In genomic region chr4:42280327-42281095, GRCh38 we compare ENCODE assay signal across 8 cellular contexts.
A peak's percentile ranks its signal among the peaks of the same experiment; 100 is the strongest.
DNase-seq lines count a peak whose midpoint lies in the region; ATAC-seq and TF ChIP-seq lines count a peak whose summit lies in the region.

No MANE protein-coding gene starts in this region.

- no peaks in the 10 kb centered on the region for H4K20me1 ChIP-seq in neural progenitor cell (ENCODE audit: low read depth)

- H3K4me3 ChIP-seq in right atrium auricular region (no peak overlapping the region), cardiac fibroblast (replicated peaks in 1 of 2; ENCODE audit: low read depth in 2 of 2, low read length in 2 of 2) (no peak overlapping the region), neural progenitor cell (no peak overlapping the region)

- TF ChIP-seq CTCF in right atrium auricular region (IDR thresholded peaks at IDR 0.05) (peak; percentile 42 to 67), LNCAP (IDR thresholded peaks at IDR 0.05) (peak; percentile 79), cardiac fibroblast (IDR thresholded peaks at IDR 0.05; ENCODE audit: low read depth, low read length) (peak; percentile 74), neural progenitor cell (IDR thresholded peaks at IDR 0.05) (peak; percentile 60)

- H3K9ac ChIP-seq in neural progenitor cell: no peak overlapping the region

- H3K27me3 ChIP-seq in right atrium auricular region: no peaks in the 10 kb centered on the region
- H3K27me3 ChIP-seq in neural progenitor cell: no peaks in the 10 kb centered on the region

- ATAC-seq in left ventricle myocardium superior: no peak

- no peaks in the 10 kb centered on the region for H3K9me3 Mint-ChIP-seq in neural progenitor cell

- peaks cover 5% of the 10 kb centered on the region for H3K4me1 Mint-ChIP-seq in neural progenitor cell

- H3K27me3 Mint-ChIP-seq in neural progenitor cell (ENCODE audit: insufficient read depth, low read depth): peaks cover 8% of the 10 kb centered on the region

- no peaks in the 10 kb centered on the region for H3K9me3 ChIP-seq in right atrium auricular region
- H3K9me3 ChIP-seq in neural progenitor cell (ENCODE audit: low read depth): no peaks in the 10 kb centered on the region

- intact Hi-C loops in left ventricle myocardium superior (cut with micrococcal nuclease): loop anchor here (5.0 kb wide), 1 partner anchor 237 kb away; no protein-coding TSS in a partner anchor

- H3K4me1 ChIP-seq in right atrium auricular region (peaks cover 0 to 4% of the 10 kb centered on the region in 2 donors), neural progenitor cell (peaks cover 3% of the 10 kb centered on the region)

- H3F3A ChIP-seq in neural progenitor cell (ENCODE audit: low read depth): no peaks in the 10 kb centered on the region

- no peak overlapping the region for H3K4me2 ChIP-seq in neural progenitor cell

- DNase-seq in right atrium auricular region (ENCODE audit: low spot score): no peak
- DNase-seq in left ventricle myocardium superior: no peak
- peak; percentile 41 to 61 for DNase-seq in cardiac fibroblast (ENCODE audit: low read depth in 2 of 2)
- DNase-seq in neural progenitor cell (ENCODE audit: low spot score): peak; percentile 39
- DNase-seq in cerebellum (ENCODE audit: low spot score): no peak
- DNase-seq in UCSD-AML1 (lab: John Stamatoyannopoulos, UW; ENCODE audit: unreplicated experiment): no peak
- no peak for DNase-seq in epidermal melanocyte (ENCODE audit: insufficient read length, low spot score)

- no peak overlapping the region for H3K4me3 Mint-ChIP-seq in neural progenitor cell

- H3K36me3 Mint-ChIP-seq in neural progenitor cell: no peaks in the 10 kb centered on the region

- no peaks in the 10 kb centered on the region for H3K79me2 ChIP-seq in neural progenitor cell (ENCODE audit: low read depth)

- H3K27ac ChIP-seq in right atrium auricular region (no peak overlapping the region), neural progenitor cell (no peak overlapping the region)

- no peak overlapping the region for H3K27ac Mint-ChIP-seq in neural progenitor cell

- H2AFZ ChIP-seq in neural progenitor cell (replicated peaks): no peak overlapping the region

- H3K36me3 ChIP-seq in right atrium auricular region (no peaks in the 10 kb centered on the region), neural progenitor cell (no peaks in the 10 kb centered on the region)

Comparison
In these comparisons a context has a peak if more than half of its experiments do, and no peak if none do; other contexts are left out.
1. DNase-seq: peak in cardiac fibroblast (2 of 2) and neural progenitor cell (single experiment); none in right atrium auricular region (single experiment), left ventricle myocardium superior (single experiment), cerebellum (single experiment), UCSD-AML1 (single experiment) and epidermal melanocyte (single experiment).
2. Peak in every context shown above with its lines, with median percentiles within 50 percentile points of each other: CTCF ChIP-seq.